8 cellular contexts compared by ENCODE assay signal in genomic region chr12:57632898-57633825, GRCh38. TPM values are rescaled to one million over a fixed set of nuclear protein-coding genes. Genes with fewer than 3 reads are reported as not detected.
DNase-seq lines count a peak whose midpoint lies in the region; ATAC-seq, FAIRE-seq and TF ChIP-seq lines count a peak whose summit lies in the region.

Gene B4GALNT1, minus strand, starts transcription at chr12:57633201. Its CDS starts 1,069 bp downstream, at chr12:57632132.

- peak; percentile 93 for TF ChIP-seq CTCF in LNCAP (IDR thresholded peaks at IDR 0.05)
- TF ChIP-seq CTCF in osteocyte (IDR thresholded peaks at IDR 0.05), result peak; percentile 92

- H3K27ac Mint-ChIP-seq in osteocyte (ENCODE audit: unreplicated experiment), result no peak within 1 kb of the TSS

- intact Hi-C loops in Right ventricle myocardium inferior (cut with DNase I), result loop anchor here (1.0 kb wide), 1 partner anchor 50 kb away; no protein-coding TSS in a partner anchor

- no peaks in the 10 kb centered on the region for H3K9me3 Mint-ChIP-seq in osteocyte (ENCODE audit: unreplicated experiment)

- H3K4me3 Mint-ChIP-seq in osteocyte (ENCODE audit: unreplicated experiment), result peak within 1 kb of the TSS; percentile 72

- ATAC-seq in GM21529 (IDR thresholded peaks at IDR 0.05; ENCODE audit: unreplicated experiment) (peak; percentile 62), Right ventricle myocardium inferior (peak; percentile 90)

- H3K36me3 Mint-ChIP-seq in osteocyte (ENCODE audit: unreplicated experiment), result no peaks in the 10 kb centered on the region

- H3K27me3 Mint-ChIP-seq in osteocyte (ENCODE audit: unreplicated experiment), result peaks cover 12% of the 10 kb centered on the region

- DNase-seq in DMS53 treated with DMSO at 0.1 percent for 48 hours (lab: John Stamatoyannopoulos, UW; ENCODE audit: unreplicated experiment) (peak; percentile 55), SHP77 (lab: John Stamatoyannopoulos, UW) (peak; percentile 49 to 75), Right ventricle myocardium inferior (ENCODE audit: missing footprints) (peak; percentile 86), osteocyte (ENCODE audit: extremely low spot score, unreplicated experiment) (no peak), urothelium cell line (ENCODE audit: low spot score) (peak; percentile 91)
- peak; percentile 75 for DNase-seq in activated naive CD4-positive, alpha-beta T cell treated with anti-CD3 and anti-CD28 coated beads, Interleukin-2, amount 50 U/mL, for 16 hours

- peaks cover 8% of the 10 kb centered on the region for H3K4me1 Mint-ChIP-seq in osteocyte (ENCODE audit: unreplicated experiment)

- FAIRE-seq in urothelium cell line (lab: Jason Lieb, UNC), result peak; percentile 40

RNA-seq across cellular contexts. Expression of gene B4GALNT1, which starts in this region (rescaled TPM):
- 7.3 TPM for total RNA-seq in Right ventricle myocardium inferior
- 5.6 and 6.9 TPM in 2 replicates for total RNA-seq in osteocyte
